33 cellular contexts compared by ENCODE assay signal in genomic region chr20:50237349-50237748, GRCh38. TPM values are rescaled to one million over a fixed set of nuclear protein-coding genes. Genes with fewer than 3 reads are reported as not detected.
DNase-seq lines count a peak whose midpoint lies in the region; ATAC-seq and TF ChIP-seq lines count a peak whose summit lies in the region.
"Had no signal": no experiment of that assay in that cellular context is flagged by ENCODE, and none has a peak within 500 bp of the region (broad histone marks: within the 10 kb centered on the region; RNA-seq: fewer than 3 reads in every experiment).

No MANE protein-coding gene starts in this region.

- peaks cover 14% of the 10 kb centered on the region for H3K27me3 Mint-ChIP-seq in dendritic cell treated with granulocyte-macrophage colony-stimulating factor and Interleukin-4, amounts not matched to agents 40 ng/mL and 50 ng/mL, for 4 days
- H3K27me3 Mint-ChIP-seq: stimulated activated naive CD8-positive, alpha-beta T cell treated with anti-CD3 and anti-CD28 coated beads, Interleukin-15, Interleukin-2, amounts not matched to agents 100 ng/mL and 50 ng/mL, for 24 hours had no signal

- ATAC-seq in mucosa of descending colon (peak; percentile 61), GM21447 (IDR thresholded peaks at IDR 0.05; ENCODE audit: unreplicated experiment) (no peak)
- ATAC-seq: activated T-helper 17 cell treated with anti-CD3 and anti-CD28 coated beads, Interleukin-2, amount 50 U/mL, for 72 hours; effector memory CD8-positive, alpha-beta T cell; gastrocnemius medialis; naive thymus-derived CD4-positive, alpha-beta T cell had no signal

- no peak for TF ChIP-seq RAD21 in SK-N-SH (IDR thresholded peaks at IDR 0.05; ENCODE audit: low read length)

- H3K4me2 ChIP-seq in SK-N-SH = no peak overlapping the region
- H3K4me2 ChIP-seq: GM23338, KMS-11 had no signal

- no peak overlapping the region for H2AFZ ChIP-seq in SK-N-SH (ENCODE audit: low read depth)

- no peak for TF ChIP-seq POLR2A in esophagus squamous epithelium (IDR thresholded peaks at IDR 0.05)

- H3K27ac ChIP-seq in esophagus squamous epithelium = no peak overlapping the region
- H3K27ac ChIP-seq in SK-N-SH (ENCODE audit: low read depth in 2 of 2, low read length in 1 of 2) = no peak overlapping the region
- H3K27ac ChIP-seq: BLaER1 treated with 17β-estradiol and CSF1 and Interleukin-3, amounts not matched to agents 10 nM and 100 nM; cardiac muscle cell; colonic mucosa; gastrocnemius medialis; KMS-11; SJCRH30; tibial artery had no signal

- POLR2A ChIA-PET in SK-N-SH (lab: Yijun Ruan, JAX) = interaction anchor here (0.7 kb wide), 1 partner anchor 1143 kb away, joined by 3 read pairs; no protein-coding TSS in a partner anchor

- CTCF ChIA-PET in SK-N-SH (lab: Yijun Ruan, JAX) = no interaction called here

- H3K27me3 ChIP-seq in esophagus squamous epithelium (no peaks in the 10 kb centered on the region), SK-N-SH (ENCODE audit: insufficient read depth) (no peaks in the 10 kb centered on the region)
- H3K27me3 ChIP-seq: BLaER1 treated with 17β-estradiol and CSF1 and Interleukin-3, amounts not matched to agents 10 nM and 100 nM; cardiac muscle cell; colonic mucosa; gastrocnemius medialis had no signal

- H3K4me1 ChIP-seq in mucosa of descending colon (ENCODE audit: low read depth) (no peaks in the 10 kb centered on the region), esophagus squamous epithelium (peaks cover 9 to 27% (median 15%) of the 10 kb centered on the region in 3 donors), SK-N-SH (ENCODE audit: control insufficient read depth in 1 of 2, insufficient read depth in 2 of 2, low read depth in 1 of 2, low read length in 1 of 2) (no peaks in the 10 kb centered on the region)
- H3K4me1 ChIP-seq: Caco-2, colonic mucosa, gastrocnemius medialis had no signal

- H3K9me2 ChIP-seq in SK-N-SH = no peaks in the 10 kb centered on the region

- no peak overlapping the region for H3K4me3 Mint-ChIP-seq in dendritic cell treated with granulocyte-macrophage colony-stimulating factor and Interleukin-4, amounts not matched to agents 40 ng/mL and 50 ng/mL, for 4 days
- H3K4me3 Mint-ChIP-seq: activated T-helper 17 cell treated with anti-CD3 and anti-CD28 coated beads, Interleukin-2, amount 50 U/mL, for 72 hours; effector memory CD8-positive, alpha-beta T cell; GM23338; naive thymus-derived CD4-positive, alpha-beta T cell; stimulated activated naive CD8-positive, alpha-beta T cell treated with anti-CD3 and anti-CD28 coated beads, Interleukin-15, Interleukin-2, amounts not matched to agents 100 ng/mL and 50 ng/mL, for 24 hours had no signal

- no peak for TF ChIP-seq CTCF in mucosa of descending colon (IDR thresholded peaks at IDR 0.05)
- TF ChIP-seq CTCF in esophagus squamous epithelium (IDR thresholded peaks at IDR 0.05) = no peak
- no peak for TF ChIP-seq CTCF in SK-N-SH (IDR thresholded peaks at IDR 0.05)

- TF ChIP-seq EP300 in SK-N-SH (IDR thresholded peaks at IDR 0.05; ENCODE audit: borderline replicate concordance in 1 of 2, low read depth in 1 of 2, low read length in 1 of 2) = no peak

- H3K27ac Mint-ChIP-seq in dendritic cell treated with granulocyte-macrophage colony-stimulating factor and Interleukin-4, amounts not matched to agents 40 ng/mL and 50 ng/mL, for 4 days = peak overlapping the region; percentile 36
- H3K27ac Mint-ChIP-seq: activated T-helper 17 cell treated with anti-CD3 and anti-CD28 coated beads, Interleukin-2, amount 50 U/mL, for 72 hours; effector memory CD8-positive, alpha-beta T cell; GM23338; stimulated activated naive CD8-positive, alpha-beta T cell treated with anti-CD3 and anti-CD28 coated beads, Interleukin-15, Interleukin-2, amounts not matched to agents 100 ng/mL and 50 ng/mL, for 24 hours had no signal

- H4K20me1 ChIP-seq in SK-N-SH (ENCODE audit: insufficient read depth) = no peaks in the 10 kb centered on the region
- H4K20me1 ChIP-seq: BLaER1 treated with 17β-estradiol and CSF1 and Interleukin-3, amounts not matched to agents 10 nM and 100 nM had no signal

- peaks cover 47% of the 10 kb centered on the region for H3K4me1 Mint-ChIP-seq in dendritic cell treated with granulocyte-macrophage colony-stimulating factor and Interleukin-4, amounts not matched to agents 40 ng/mL and 50 ng/mL, for 4 days (ENCODE audit: low read depth)

- H3K4me3 ChIP-seq in mucosa of descending colon (no peak overlapping the region), esophagus squamous epithelium (no peak overlapping the region), SK-N-SH (ENCODE audit: low read depth in 2 of 2, low read length in 1 of 2) (no peak overlapping the region)
- H3K4me3 ChIP-seq: BLaER1 treated with 17β-estradiol and CSF1 and Interleukin-3, amounts not matched to agents 10 nM and 100 nM; cardiac muscle cell; colonic mucosa; gastrocnemius medialis; GM23338; SJCRH30; skin epidermis; tibial artery had no signal

- peak; percentile 56 for DNase-seq in CD1c-positive myeloid dendritic cell (ENCODE audit: extremely low spot score)
- DNase-seq in HT1080 (ENCODE audit: low read depth) = peak; percentile 44
- DNase-seq in mucosa of descending colon = no peak
- no peak for DNase-seq in esophagus squamous epithelium (lab: John Stamatoyannopoulos, UW)
- no peak for DNase-seq in SK-N-SH
- DNase-seq in GF-D8 (lab: John Stamatoyannopoulos, UW) = no peak
- DNase-seq: ACHN; activated CD4-positive, alpha-beta T cell treated with anti-CD3 and anti-CD28 coated beads, Interleukin-2, amount 50 U/mL, for 48 hours; activated CD4-positive, CD25-positive, alpha-beta regulatory T cell; activated CD8-positive, alpha-beta memory T cell treated with anti-CD3 and anti-CD28 coated beads, Interleukin-2, amount 50 U/mL, for 48 hours; activated naive CD4-positive, alpha-beta T cell treated with anti-CD3 and anti-CD28 coated beads, Interleukin-2, amount 50 U/mL, for 16 hours; Caco-2; colonic mucosa; effector memory CD8-positive, alpha-beta T cell; gastrocnemius medialis; hippocampal formation; MV-4-11; naive thymus-derived CD4-positive, alpha-beta T cell; NCI-H146; NCI-H446; occipital lobe; SJCRH30; T-helper 1 cell; tibial artery had no signal

- H3K36me3 ChIP-seq in mucosa of descending colon (ENCODE audit: low read depth) (no peaks in the 10 kb centered on the region), esophagus squamous epithelium (no peaks in the 10 kb centered on the region), SK-N-SH (replicated peaks in 1 of 2; ENCODE audit: control insufficient read depth in 1 of 2, insufficient read depth in 2 of 2, low read length in 1 of 2) (no peaks in the 10 kb centered on the region)
- H3K36me3 ChIP-seq: BLaER1 treated with 17β-estradiol and CSF1 and Interleukin-3, amounts not matched to agents 10 nM and 100 nM; cardiac muscle cell; colonic mucosa; gastrocnemius medialis; SJCRH30; tibial artery had no signal

- H3K9me3 ChIP-seq in mucosa of descending colon = no peaks in the 10 kb centered on the region
- H3K9me3 ChIP-seq in esophagus squamous epithelium = no peaks in the 10 kb centered on the region
- H3K9me3 ChIP-seq in SK-N-SH = no peaks in the 10 kb centered on the region
- H3K9me3 ChIP-seq: BLaER1 treated with 17β-estradiol and CSF1 and Interleukin-3, amounts not matched to agents 10 nM and 100 nM; Caco-2; colonic mucosa; gastrocnemius medialis; SJCRH30; tibial artery had no signal

- WGBS in esophagus squamous epithelium, 2 donors = 41 to 61% methylated on average over 3 to 4 of the region's 4 CpGs
- 96% methylated on average over 4 of the region's 4 CpGs for WGBS in SK-N-SH (ENCODE audit: low lambda C conversion rate)

- peaks cover 2% of the 10 kb centered on the region for H3F3A ChIP-seq in SK-N-SH (replicated peaks; ENCODE audit: insufficient read depth)

- intact Hi-C loops in dendritic cell treated with granulocyte-macrophage colony-stimulating factor and Interleukin-4, amounts not matched to agents 40 ng/mL and 50 ng/mL, for 4 days (cut with micrococcal nuclease) = no loop called here
- intact Hi-C loops in mucosa of descending colon (cut with DNase I, micrococcal nuclease) = no loop called here
- intact Hi-C loops in esophagus squamous epithelium (cut with DNase I) = no loop called here

- no peak overlapping the region for H3K9ac ChIP-seq in SK-N-SH
- H3K9ac ChIP-seq: BLaER1 treated with 17β-estradiol and CSF1 and Interleukin-3, amounts not matched to agents 10 nM and 100 nM; KMS-11 had no signal

- no peaks in the 10 kb centered on the region for H3K9me3 Mint-ChIP-seq in dendritic cell treated with granulocyte-macrophage colony-stimulating factor and Interleukin-4, amounts not matched to agents 40 ng/mL and 50 ng/mL, for 4 days
- H3K9me3 Mint-ChIP-seq: activated T-helper 17 cell treated with anti-CD3 and anti-CD28 coated beads, Interleukin-2, amount 50 U/mL, for 72 hours; effector memory CD8-positive, alpha-beta T cell; GM23338; stimulated activated naive CD8-positive, alpha-beta T cell treated with anti-CD3 and anti-CD28 coated beads, Interleukin-15, Interleukin-2, amounts not matched to agents 100 ng/mL and 50 ng/mL, for 24 hours had no signal

- no peaks in the 10 kb centered on the region for H3K36me3 Mint-ChIP-seq in dendritic cell treated with granulocyte-macrophage colony-stimulating factor and Interleukin-4, amounts not matched to agents 40 ng/mL and 50 ng/mL, for 4 days (ENCODE audit: low read depth)
- H3K36me3 Mint-ChIP-seq: naive thymus-derived CD4-positive, alpha-beta T cell had no signal

- no peaks in the 10 kb centered on the region for H3K79me2 ChIP-seq in SK-N-SH (ENCODE audit: insufficient read depth)

TF ChIP-seq in SK-N-SH, 30 proteins besides CTCF, POLR2A, EP300 and RAD21:
- TF ChIP-seq TAF1 (IDR thresholded peaks at IDR 0.05; ENCODE audit: borderline replicate concordance, low read depth, low read length) = no peak

RNA-seq across cellular contexts. Expression of gene CEBPB, which starts 46.7 kb away (rescaled TPM):
- total RNA-seq in HT1080 (2014; rRNA removed; shearing (Covaris generic)) = 58.5 and 60.7 TPM in 2 replicates
- polyA plus RNA-seq in HT1080 (2015; cell fraction: cytosol; rRNA removed) = 62.8 and 67.9 TPM in 2 replicates
- 41.8 and 47.4 TPM in 2 replicates for polyA plus RNA-seq in HT1080 (2015; cell fraction: nucleus; rRNA removed)
- 10 to 100 TPM; 20.2 to 86.7 (median 41.3) TPM for total RNA-seq in mucosa of descending colon
- 10 to 100 TPM; 31.3 to 46.5 (median 38.2) TPM for total RNA-seq in esophagus squamous epithelium
- polyA plus RNA-seq in SK-N-SH (2012; rRNA removed) = 13.2 and 14.7 TPM in 2 replicates
- 9.5 and 11.1 TPM in 2 replicates for polyA plus RNA-seq in SK-N-SH (2012; cell fraction: cytosol; rRNA removed)
- polyA plus RNA-seq in SK-N-SH (2012; cell fraction: nucleus; rRNA removed) = 28.3 and 31.7 TPM in 2 replicates

Comparison
In these comparisons a context has a peak if more than half of its experiments do, and no peak if none do; other contexts are left out.
1. DNase-seq: peak in CD1c-positive myeloid dendritic cell (single experiment) and HT1080 (single experiment); none in mucosa of descending colon (0 of 3), esophagus squamous epithelium (single experiment), SK-N-SH (single experiment) and GF-D8 (single experiment).